26 cellular contexts compared by ENCODE assay signal in genomic region chrX:71131510-71131909, GRCh38. TPM values are rescaled to one million over a fixed set of nuclear protein-coding genes. Genes with fewer than 3 reads are reported as not detected.
"Had no signal": no experiment of that assay in that cellular context is flagged by ENCODE, and none has a peak within 500 bp of the region (broad histone marks: within the 10 kb centered on the region; RNA-seq: fewer than 3 reads in every experiment).

No MANE protein-coding gene starts in this region.

- ATAC-seq: esophagus mucosa, left cardiac atrium, left ventricle myocardium superior, right lobe of liver had no signal

- DNase-seq: activated CD4-positive, alpha-beta memory T cell treated with anti-CD3 and anti-CD28 coated beads for 36 hours; activated CD4-positive, alpha-beta T cell treated with anti-CD3 and anti-CD28 coated beads for 4 hours; activated CD8-positive, alpha-beta memory T cell treated with anti-CD3 and anti-CD28 coated beads, Interleukin-2, amount 50 U/mL, for 4 hours; activated gamma-delta T cell; activated naive CD4-positive, alpha-beta T cell treated with anti-CD3 and anti-CD28 coated beads, Interleukin-2, amount 10 ng/mL, durations not matched to agents 7 days and 5 days; activated T-cell treated with anti-CD3 and anti-CD28 coated beads, Interleukin-2, amount 50 U/mL, for 1 hour; central memory CD4-positive, alpha-beta T cell; foreskin fibroblast; head of caudate nucleus; hippocampal formation; left cardiac atrium; left ventricle myocardium superior; naive B cell; nephron progenitor cell; right lobe of liver; stimulated activated CD4-positive, alpha-beta T cell treated with anti-CD3 and anti-CD28 coated beads, Interleukin-4, amount 100 ng/mL, for 1 hour; tibial artery had no signal

- H3K9me3 Mint-ChIP-seq: activated CD4-positive, alpha-beta memory T cell treated with anti-CD3 and anti-CD28 coated beads for 36 hours; activated naive CD4-positive, alpha-beta T cell treated with anti-CD3 and anti-CD28 coated beads, Interleukin-2, amount 10 ng/mL, durations not matched to agents 7 days and 5 days had no signal

- H3K4me3 Mint-ChIP-seq: activated CD4-positive, alpha-beta memory T cell treated with anti-CD3 and anti-CD28 coated beads for 36 hours; activated naive CD4-positive, alpha-beta T cell treated with anti-CD3 and anti-CD28 coated beads, Interleukin-2, amount 10 ng/mL, durations not matched to agents 7 days and 5 days; mesothelial cell of epicardium; nephron progenitor cell had no signal

- H3K27ac Mint-ChIP-seq: activated CD4-positive, alpha-beta memory T cell treated with anti-CD3 and anti-CD28 coated beads for 36 hours; activated naive CD4-positive, alpha-beta T cell treated with anti-CD3 and anti-CD28 coated beads, Interleukin-2, amount 10 ng/mL, durations not matched to agents 7 days and 5 days; mesothelial cell of epicardium; nephron progenitor cell had no signal

- H3K27me3 Mint-ChIP-seq: activated CD4-positive, alpha-beta memory T cell treated with anti-CD3 and anti-CD28 coated beads for 36 hours; activated naive CD4-positive, alpha-beta T cell treated with anti-CD3 and anti-CD28 coated beads, Interleukin-2, amount 10 ng/mL, durations not matched to agents 7 days and 5 days; naive B cell had no signal

RNA-seq across cellular contexts. Expression of gene IL2RG, which starts 20.1 kb away (rescaled TPM):
- total RNA-seq: endothelial cell of umbilical vein, mesothelial cell of epicardium, osteocyte had no signal

RNA-seq across cellular contexts. Expression of gene CXorf65, which starts 25.0 kb away (rescaled TPM):
- total RNA-seq: breast epithelium, endothelial cell of umbilical vein, esophagus mucosa, left cardiac atrium, left ventricle myocardium superior, mesothelial cell of epicardium, osteocyte, posterior vena cava, right lobe of liver, skeletal muscle tissue, suprapubic skin, ureter had no signal
